Comparison of ENCODE assay signal across 29 cellular contexts in the genomic region with DNA sequence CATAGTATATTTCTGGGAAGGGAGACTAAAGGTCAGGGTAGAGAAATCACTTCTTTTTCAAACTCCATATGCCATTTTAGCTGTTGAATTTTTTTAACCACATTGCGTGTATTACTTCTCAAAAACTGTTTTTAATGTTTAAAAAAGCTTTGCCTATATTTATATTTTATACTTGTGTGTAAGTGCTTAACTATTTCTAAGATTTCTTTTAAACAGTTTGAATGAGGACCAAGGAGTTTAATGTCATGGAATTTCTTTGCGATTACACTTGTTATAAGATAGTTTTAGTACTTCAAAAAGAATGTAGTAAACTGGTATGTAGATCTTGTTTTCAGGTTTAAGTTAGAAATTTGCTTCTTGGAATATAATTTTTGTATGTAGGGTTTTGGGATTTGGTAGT.
"Had no signal": no experiment of that assay in that cellular context is flagged by ENCODE, and none has a peak within 500 bp of the region (broad histone marks: within the 10 kb centered on the region; RNA-seq: fewer than 3 reads in every experiment).

No MANE protein-coding gene starts in this region.

- H3K9me3 ChIP-seq: stomach, suprapubic skin, testis, thoracic aorta, thyroid gland, tibial artery, tibial nerve, transverse colon, upper lobe of left lung, upper lobe of right lung, uterus, vagina had no signal

- ATAC-seq: stimulated activated effector memory CD8-positive, alpha-beta T cell treated with anti-CD3 and anti-CD28 coated beads, Interleukin-12 subunit alpha, Interleukin-12 subunit beta, amount 100 ng/mL, for 72 hours; stimulated activated memory B cell treated with anti-CD40 and anti-IgM and Interleukin-4, amounts not matched to agents 10 μg/mL and 1 μg/mL and 100 μg/mL, for 72 hours; stimulated activated naive B cell treated with anti-CD40 and anti-IgM and Interleukin-4, amounts not matched to agents 10 μg/mL and 1 μg/mL and 100 μg/mL, for 72 hours; stimulated activated naive CD8-positive, alpha-beta T cell treated with anti-CD3 and anti-CD28 coated beads, Interleukin-15, amount 100 ng/mL, for 72 hours; stimulated activated naive CD8-positive, alpha-beta T cell treated with anti-CD3 and anti-CD28 coated beads, Interleukin-15, Interleukin-2, amounts not matched to agents 100 U/mL and 50 U/mL, for 24 hours; upper lobe of right lung had no signal

- H3K4me1 Mint-ChIP-seq: stimulated activated effector memory CD8-positive, alpha-beta T cell treated with anti-CD3 and anti-CD28 coated beads, Interleukin-12 subunit alpha, Interleukin-12 subunit beta, amount 100 ng/mL, for 72 hours; stimulated activated memory B cell treated with anti-CD40 and anti-IgM and Interleukin-4, amounts not matched to agents 10 μg/mL and 1 μg/mL and 100 μg/mL, for 72 hours; stimulated activated naive B cell treated with anti-CD40 and anti-IgM and Interleukin-4, amounts not matched to agents 10 μg/mL and 1 μg/mL and 100 μg/mL, for 72 hours; stimulated activated naive CD8-positive, alpha-beta T cell treated with anti-CD3 and anti-CD28 coated beads, Interleukin-15, amount 100 ng/mL, for 72 hours had no signal

- H3K27ac ChIP-seq: stomach, suprapubic skin, testis, thoracic aorta, thyroid gland, tibial artery, tibial nerve, transverse colon, upper lobe of left lung, upper lobe of right lung, uterus, vagina had no signal

- H3K4me1 ChIP-seq: suprapubic skin, testis, tibial artery, tibial nerve, transverse colon, upper lobe of left lung, upper lobe of right lung, uterus, vagina had no signal

- H3K9me3 Mint-ChIP-seq: stimulated activated effector memory CD8-positive, alpha-beta T cell treated with anti-CD3 and anti-CD28 coated beads, Interleukin-12 subunit alpha, Interleukin-12 subunit beta, amount 100 ng/mL, for 72 hours; stimulated activated memory B cell treated with anti-CD40 and anti-IgM and Interleukin-4, amounts not matched to agents 10 μg/mL and 1 μg/mL and 100 μg/mL, for 72 hours; stimulated activated naive B cell treated with anti-CD40 and anti-IgM and Interleukin-4, amounts not matched to agents 10 μg/mL and 1 μg/mL and 100 μg/mL, for 72 hours; stimulated activated naive CD8-positive, alpha-beta T cell treated with anti-CD3 and anti-CD28 coated beads, Interleukin-15, amount 100 ng/mL, for 72 hours; stimulated activated naive CD8-positive, alpha-beta T cell treated with anti-CD3 and anti-CD28 coated beads, Interleukin-15, Interleukin-2, amounts not matched to agents 100 ng/mL and 50 ng/mL, for 24 hours; type B pancreatic cell had no signal

- H3K27me3 Mint-ChIP-seq: stimulated activated memory B cell treated with anti-CD40 and anti-IgM and Interleukin-4, amounts not matched to agents 10 μg/mL and 1 μg/mL and 100 μg/mL, for 72 hours; stimulated activated naive B cell treated with anti-CD40 and anti-IgM and Interleukin-4, amounts not matched to agents 10 μg/mL and 1 μg/mL and 100 μg/mL, for 72 hours; stimulated activated naive CD8-positive, alpha-beta T cell treated with anti-CD3 and anti-CD28 coated beads, Interleukin-15, amount 100 ng/mL, for 72 hours; stimulated activated naive CD8-positive, alpha-beta T cell treated with anti-CD3 and anti-CD28 coated beads, Interleukin-15, Interleukin-2, amounts not matched to agents 100 ng/mL and 50 ng/mL, for 24 hours; type B pancreatic cell had no signal

- H3K4me3 Mint-ChIP-seq: stimulated activated effector memory CD8-positive, alpha-beta T cell treated with anti-CD3 and anti-CD28 coated beads, Interleukin-12 subunit alpha, Interleukin-12 subunit beta, amount 100 ng/mL, for 72 hours; stimulated activated memory B cell treated with anti-CD40 and anti-IgM and Interleukin-4, amounts not matched to agents 10 μg/mL and 1 μg/mL and 100 μg/mL, for 72 hours; stimulated activated naive B cell treated with anti-CD40 and anti-IgM and Interleukin-4, amounts not matched to agents 10 μg/mL and 1 μg/mL and 100 μg/mL, for 72 hours; stimulated activated naive CD8-positive, alpha-beta T cell treated with anti-CD3 and anti-CD28 coated beads, Interleukin-15, amount 100 ng/mL, for 72 hours; stimulated activated naive CD8-positive, alpha-beta T cell treated with anti-CD3 and anti-CD28 coated beads, Interleukin-15, Interleukin-2, amounts not matched to agents 100 ng/mL and 50 ng/mL, for 24 hours; type B pancreatic cell had no signal

- H3K27ac Mint-ChIP-seq: stimulated activated effector memory CD8-positive, alpha-beta T cell treated with anti-CD3 and anti-CD28 coated beads, Interleukin-12 subunit alpha, Interleukin-12 subunit beta, amount 100 ng/mL, for 72 hours; stimulated activated memory B cell treated with anti-CD40 and anti-IgM and Interleukin-4, amounts not matched to agents 10 μg/mL and 1 μg/mL and 100 μg/mL, for 72 hours; stimulated activated naive B cell treated with anti-CD40 and anti-IgM and Interleukin-4, amounts not matched to agents 10 μg/mL and 1 μg/mL and 100 μg/mL, for 72 hours; stimulated activated naive CD8-positive, alpha-beta T cell treated with anti-CD3 and anti-CD28 coated beads, Interleukin-15, amount 100 ng/mL, for 72 hours; stimulated activated naive CD8-positive, alpha-beta T cell treated with anti-CD3 and anti-CD28 coated beads, Interleukin-15, Interleukin-2, amounts not matched to agents 100 ng/mL and 50 ng/mL, for 24 hours; type B pancreatic cell had no signal

- DNase-seq: stimulated activated CD4-positive, alpha-beta T cell treated with anti-CD3 and anti-CD28 coated beads, Interleukin-2, amount 100 ng/mL, for 48 hours; stimulated activated CD4-positive, alpha-beta T cell treated with anti-CD3 and anti-CD28 coated beads, Interleukin-4, amount 100 ng/mL, for 1 hour; stimulated activated CD4-positive, alpha-beta T cell treated with anti-CD3 and anti-CD28 coated beads, Interleukin-4, amount 100 ng/mL, for 24 hours; stimulated activated CD4-positive, alpha-beta T cell treated with anti-CD3 and anti-CD28 coated beads, Interleukin-4, amount 100 ng/mL, for 4 hours; stimulated activated CD8-positive, alpha-beta memory T cell treated with anti-CD3 and anti-CD28 coated beads, Interleukin-4, amount 100 ng/mL, for 48 hours; stimulated activated naive B cell treated with anti-CD40 and anti-IgM and Interleukin-4, amounts not matched to agents 10 μg/mL and 1 μg/mL and 100 μg/mL, for 72 hours; stimulated activated naive CD4-positive, alpha-beta T cell; stimulated activated naive CD4-positive, alpha-beta T cell treated with Interleukin-2 at 50 U/mL for 16 hours; stimulated activated naive CD8-positive, alpha-beta T cell treated with anti-CD3 and anti-CD28 coated beads, Interleukin-15, amount 100 ng/mL, for 72 hours; stimulated activated naive CD8-positive, alpha-beta T cell treated with anti-CD3 and anti-CD28 coated beads, Interleukin-15, Interleukin-2, amounts not matched to agents 100 U/mL and 50 U/mL, for 24 hours; stomach; substantia nigra; testis; thyroid gland; tibial artery; transverse colon; trophoblast cell; upper lobe of left lung; upper lobe of right lung; uterus had no signal

- H3K27me3 ChIP-seq: stomach, suprapubic skin, testis, thyroid gland, tibial artery, tibial nerve, transverse colon, upper lobe of left lung, upper lobe of right lung, uterus, vagina had no signal

- H3K4me3 ChIP-seq: stomach, suprapubic skin, testis, thoracic aorta, thyroid gland, tibial artery, tibial nerve, transverse colon, upper lobe of left lung, upper lobe of right lung, uterus, vagina had no signal

- H3K36me3 ChIP-seq: uterus had no signal

- H3K36me3 Mint-ChIP-seq: stimulated activated effector memory CD8-positive, alpha-beta T cell treated with anti-CD3 and anti-CD28 coated beads, Interleukin-12 subunit alpha, Interleukin-12 subunit beta, amount 100 ng/mL, for 72 hours had no signal

- FAIRE-seq: urothelium cell line had no signal
